14 cellular contexts compared by ENCODE assay signal in the genomic region with DNA sequence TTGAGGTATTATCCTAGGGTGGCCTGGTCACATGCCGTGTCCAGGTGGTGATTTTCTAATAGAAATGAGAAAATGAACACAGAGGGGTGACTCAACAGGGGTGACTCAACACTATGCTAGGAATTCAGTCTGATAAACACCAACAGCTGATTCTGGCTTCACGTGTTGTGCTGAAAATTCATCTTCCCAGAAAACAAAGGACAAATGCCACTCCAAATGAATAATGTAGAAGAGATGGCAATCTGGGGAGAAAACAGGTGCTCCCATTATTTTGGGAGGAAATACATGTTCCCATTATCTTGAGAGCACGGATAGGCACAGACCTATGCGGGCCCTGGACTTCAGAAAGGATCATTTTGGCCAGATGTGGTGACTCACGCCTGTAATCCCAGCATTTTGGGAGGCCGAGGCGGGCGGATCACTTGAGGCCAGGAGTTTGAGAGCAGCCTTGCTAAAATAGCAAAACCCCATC.
DNase-seq lines count a peak whose midpoint lies in the region; ATAC-seq and TF ChIP-seq lines count a peak whose summit lies in the region.
"Had no signal": no experiment of that assay in that cellular context is flagged by ENCODE, and none has a peak within 500 bp of the region (broad histone marks: within the 10 kb centered on the region; RNA-seq: fewer than 3 reads in every experiment).

No MANE protein-coding gene starts in this region.

- H3K36me3 Mint-ChIP-seq in GM23338 (ENCODE audit: low read depth): peaks cover 9% of the 10 kb centered on the region

- H3K14ac ChIP-seq in trophoblast cell (ENCODE audit: low read length): no peak overlapping the region

- no peak overlapping the region for H4K91ac ChIP-seq in trophoblast cell (ENCODE audit: low read depth, low read length)

- no peak overlapping the region for H2BK120ac ChIP-seq in trophoblast cell (ENCODE audit: insufficient read depth, low read length, poor library complexity)

- no peaks in the 10 kb centered on the region for H3K9me2 ChIP-seq in GM23338 (ENCODE audit: insufficient read depth)

- no peak overlapping the region; the same call in 1 of the 2 replicates for H3K27ac Mint-ChIP-seq in GM23338
- H3K27ac Mint-ChIP-seq: activated CD4-positive, alpha-beta memory T cell treated with anti-CD3 and anti-CD28 coated beads, Interleukin-2, amount 10 ng/mL, durations not matched to agents 7 days and 5 days had no signal

- H3K27me3 Mint-ChIP-seq in GM23338 (ENCODE audit: insufficient read depth, low read depth, poor library complexity): no peaks in the 10 kb centered on the region
- H3K27me3 Mint-ChIP-seq: activated CD4-positive, alpha-beta memory T cell treated with anti-CD3 and anti-CD28 coated beads, Interleukin-2, amount 10 ng/mL, durations not matched to agents 7 days and 5 days had no signal

- no peak for ATAC-seq in GM23338

- H3K9me3 ChIP-seq in SJSA1 (replicated peaks) (no peaks in the 10 kb centered on the region), trophoblast cell (ENCODE audit: insufficient read depth, low read depth, low read length) (no peaks in the 10 kb centered on the region)
- H3K9me3 ChIP-seq: heart left ventricle had no signal

- no peak overlapping the region for H3K4ac ChIP-seq in trophoblast cell (ENCODE audit: low read depth, low read length)

- no peaks in the 10 kb centered on the region for H3F3A ChIP-seq in GM23338 (replicated peaks; ENCODE audit: low read depth)

- DNase-seq in GM23338 (ENCODE audit: low spot score) (no peak), SJSA1 (ENCODE audit: low read depth in 1 of 2, low spot score in 2 of 2) (peak; percentile 77 to 91), fibroblast of gingiva (ENCODE audit: low read depth) (peak; percentile 41), trophoblast cell (peak; percentile 88 to 89), inferior parietal cortex (ENCODE audit: extremely low spot score) (no peak), SKM-1 treated with dmso at 0.1 percent for 144 hours (lab: John Stamatoyannopoulos, UW; ENCODE audit: unreplicated experiment) (no peak), NCI-H2196 treated with DMSO at 0.1 percent for 48 hours (lab: John Stamatoyannopoulos, UW; ENCODE audit: unreplicated experiment) (no peak), NCI-H1105 treated with DMSO at 0.1 percent for 48 hours (lab: John Stamatoyannopoulos, UW) (no peak)
- DNase-seq: activated CD4-positive, alpha-beta memory T cell treated with anti-CD3 and anti-CD28 coated beads, Interleukin-2, amount 10 ng/mL, durations not matched to agents 7 days and 5 days; DMS 273 treated with DMSO at 0.1 percent for 48 hours; heart left ventricle; SHP77 treated with DMSO at 0.1 percent for 48 hours; stimulated activated CD4-positive, alpha-beta T cell treated with anti-CD3 and anti-CD28 coated beads, Interleukin-15, amount 100 ng/mL, for 24 hours; stimulated activated naive CD4-positive, alpha-beta T cell treated with Interleukin-2 at 50 U/mL for 16 hours had no signal

- no peaks in the 10 kb centered on the region for H3K79me1 ChIP-seq in trophoblast cell (ENCODE audit: low read length)

- no peak overlapping the region for H3K9ac ChIP-seq in trophoblast cell (ENCODE audit: low read length)

- H3K27me3 ChIP-seq in GM23338 (ENCODE audit: insufficient read depth) (no peaks in the 10 kb centered on the region), SJSA1 (replicated peaks) (no peaks in the 10 kb centered on the region), trophoblast cell (ENCODE audit: insufficient read depth, low read length) (no peaks in the 10 kb centered on the region)
- H3K27me3 ChIP-seq: heart left ventricle had no signal

- no peak for TF ChIP-seq CTCF in GM23338 (conservative IDR thresholded peaks at IDR 0.05; ENCODE audit: low read depth in 2 of 2)

- H3K4me3 ChIP-seq in GM23338 (no peak overlapping the region), SJSA1 (no peak overlapping the region), trophoblast cell (ENCODE audit: low read depth, low read length) (no peak overlapping the region)
- H3K4me3 ChIP-seq: heart left ventricle had no signal

- H3K36me3 ChIP-seq in GM23338 (ENCODE audit: insufficient read depth): no peaks in the 10 kb centered on the region
- H3K36me3 ChIP-seq in SJSA1: peaks cover 13% of the 10 kb centered on the region
- no peaks in the 10 kb centered on the region for H3K36me3 ChIP-seq in trophoblast cell (ENCODE audit: control insufficient read depth in 1 of 2, insufficient read depth in 2 of 2, low read length in 2 of 2)

- no peak overlapping the region for H2AK5ac ChIP-seq in trophoblast cell (ENCODE audit: low read length)

- H3K18ac ChIP-seq in trophoblast cell (ENCODE audit: low read length): no peak overlapping the region

- no peaks in the 10 kb centered on the region for H3K4me1 ChIP-seq in GM23338 (ENCODE audit: insufficient read depth)
- H3K4me1 ChIP-seq in SJSA1 (replicated peaks): peaks cover 19% of the 10 kb centered on the region
- peaks cover 0 to 2% of the 10 kb centered on the region in 2 experiments for H3K4me1 ChIP-seq in trophoblast cell (ENCODE audit: control insufficient read depth in 1 of 2, insufficient read depth in 2 of 2, low read length in 2 of 2)

- H2BK12ac ChIP-seq in trophoblast cell (ENCODE audit: low read length): no peak overlapping the region

- no CpG with 5 or more reads among the region's 8 CpGs for WGBS in trophoblast cell (ENCODE audit: extremely low coverage, insufficient coverage, insufficient read length)

- no peak overlapping the region for H4K12ac ChIP-seq in trophoblast cell (ENCODE audit: low read depth, low read length)

- H3K27ac ChIP-seq in GM23338 (ENCODE audit: low read depth): 0 out of 2 replicates have a peak overlapping the region, but pooled peaks have one; percentile 11
- H3K27ac ChIP-seq in SJSA1: peak overlapping the region; percentile 86
- no peak overlapping the region for H3K27ac ChIP-seq in trophoblast cell (ENCODE audit: low read depth, low read length)

- H2AFZ ChIP-seq in GM23338 (no peak overlapping the region), trophoblast cell (ENCODE audit: insufficient read depth, low read length, poor library complexity) (no peak overlapping the region)

- H3K23ac ChIP-seq in trophoblast cell (ENCODE audit: low read length): no peak overlapping the region

- H3K4me2 ChIP-seq in GM23338 (no peak overlapping the region), trophoblast cell (ENCODE audit: low read length) (no peak overlapping the region)

- no peak overlapping the region for H2BK5ac ChIP-seq in trophoblast cell (ENCODE audit: low read depth, low read length, poor library complexity)

- H3K79me2 ChIP-seq in GM23338 (replicated peaks; ENCODE audit: insufficient read depth) (no peaks in the 10 kb centered on the region), trophoblast cell (ENCODE audit: control insufficient read depth, insufficient read depth, low read length, poor library complexity) (no peaks in the 10 kb centered on the region)

- no peak overlapping the region for H3K4me3 Mint-ChIP-seq in GM23338
- H3K4me3 Mint-ChIP-seq: activated CD4-positive, alpha-beta memory T cell treated with anti-CD3 and anti-CD28 coated beads, Interleukin-2, amount 10 ng/mL, durations not matched to agents 7 days and 5 days had no signal

- no peaks in the 10 kb centered on the region for H3K4me1 Mint-ChIP-seq in GM23338
- H3K4me1 Mint-ChIP-seq: activated CD4-positive, alpha-beta memory T cell treated with anti-CD3 and anti-CD28 coated beads, Interleukin-2, amount 10 ng/mL, durations not matched to agents 7 days and 5 days had no signal

- H4K20me1 ChIP-seq in GM23338 (replicated peaks; ENCODE audit: insufficient read depth): no peaks in the 10 kb centered on the region

- no peak overlapping the region for H4K8ac ChIP-seq in trophoblast cell (ENCODE audit: low read depth, low read length)

- no peaks in the 10 kb centered on the region for H3K9me3 Mint-ChIP-seq in GM23338
- H3K9me3 Mint-ChIP-seq: activated CD4-positive, alpha-beta memory T cell treated with anti-CD3 and anti-CD28 coated beads, Interleukin-2, amount 10 ng/mL, durations not matched to agents 7 days and 5 days had no signal

TF ChIP-seq in GM23338, 12 proteins besides CTCF, POLR2A, EP300 and RAD21:
- TF ChIP-seq JUNB (IDR thresholded peaks at IDR 0.05; ENCODE audit: unreplicated experiment): no peak
- TF ChIP-seq EZH2 (IDR thresholded peaks at IDR 0.05; ENCODE audit: low read depth, unreplicated experiment): no peak
- no peak for TF ChIP-seq STAT1 (IDR thresholded peaks at IDR 0.05; ENCODE audit: unreplicated experiment)
- TF ChIP-seq, protein P1, sequence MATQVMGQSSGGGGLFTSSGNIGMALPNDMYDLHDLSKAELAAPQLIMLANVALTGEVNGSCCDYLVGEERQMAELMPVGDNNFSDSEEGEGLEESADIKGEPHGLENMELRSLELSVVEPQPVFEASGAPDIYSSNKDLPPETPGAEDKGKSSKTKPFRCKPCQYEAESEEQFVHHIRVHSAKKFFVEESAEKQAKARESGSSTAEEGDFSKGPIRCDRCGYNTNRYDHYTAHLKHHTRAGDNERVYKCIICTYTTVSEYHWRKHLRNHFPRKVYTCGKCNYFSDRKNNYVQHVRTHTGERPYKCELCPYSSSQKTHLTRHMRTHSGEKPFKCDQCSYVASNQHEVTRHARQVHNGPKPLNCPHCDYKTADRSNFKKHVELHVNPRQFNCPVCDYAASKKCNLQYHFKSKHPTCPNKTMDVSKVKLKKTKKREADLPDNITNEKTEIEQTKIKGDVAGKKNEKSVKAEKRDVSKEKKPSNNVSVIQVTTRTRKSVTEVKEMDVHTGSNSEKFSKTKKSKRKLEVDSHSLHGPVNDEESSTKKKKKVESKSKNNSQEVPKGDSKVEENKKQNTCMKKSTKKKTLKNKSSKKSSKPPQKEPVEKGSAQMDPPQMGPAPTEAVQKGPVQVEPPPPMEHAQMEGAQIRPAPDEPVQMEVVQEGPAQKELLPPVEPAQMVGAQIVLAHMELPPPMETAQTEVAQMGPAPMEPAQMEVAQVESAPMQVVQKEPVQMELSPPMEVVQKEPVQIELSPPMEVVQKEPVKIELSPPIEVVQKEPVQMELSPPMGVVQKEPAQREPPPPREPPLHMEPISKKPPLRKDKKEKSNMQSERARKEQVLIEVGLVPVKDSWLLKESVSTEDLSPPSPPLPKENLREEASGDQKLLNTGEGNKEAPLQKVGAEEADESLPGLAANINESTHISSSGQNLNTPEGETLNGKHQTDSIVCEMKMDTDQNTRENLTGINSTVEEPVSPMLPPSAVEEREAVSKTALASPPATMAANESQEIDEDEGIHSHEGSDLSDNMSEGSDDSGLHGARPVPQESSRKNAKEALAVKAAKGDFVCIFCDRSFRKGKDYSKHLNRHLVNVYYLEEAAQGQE (IDR thresholded peaks at IDR 0.05; ENCODE audit: unreplicated experiment): no peak
- TF ChIP-seq EZH2phosphoT487 (IDR thresholded peaks at IDR 0.05; ENCODE audit: unreplicated experiment): no peak

Comparison
In these comparisons a context has a peak if more than half of its experiments do, and no peak if none do; other contexts are left out.
1. DNase-seq: peak in SJSA1 (2 of 2), fibroblast of gingiva (single experiment) and trophoblast cell (2 of 2); none in GM23338 (single experiment), inferior parietal cortex (single experiment), SKM-1 treated with dmso at 0.1 percent for 144 hours (single experiment), NCI-H2196 treated with DMSO at 0.1 percent for 48 hours (single experiment) and NCI-H1105 treated with DMSO at 0.1 percent for 48 hours (single experiment).